Comparison of ENCODE assay signal across 31 cellular contexts in genomic region chr1:160465123-160465522, GRCh38. TPM values are rescaled to one million over a fixed set of nuclear protein-coding genes. Genes with fewer than 3 reads are reported as not detected.
DNase-seq lines count a peak whose midpoint lies in the region; ATAC-seq and TF ChIP-seq lines count a peak whose summit lies in the region.
"Had no signal": no experiment of that assay in that cellular context is flagged by ENCODE, and none has a peak within 500 bp of the region (broad histone marks: within the 10 kb centered on the region; RNA-seq: fewer than 3 reads in every experiment).

No MANE protein-coding gene starts in this region.

- no peaks in the 10 kb centered on the region for H4K20me1 ChIP-seq in DOHH2 (ENCODE audit: control insufficient read depth, insufficient read depth, low read depth, low read length)

- H3K36me3 Mint-ChIP-seq in activated CD4-positive, alpha-beta memory T cell treated with anti-CD3 and anti-CD28 coated beads for 36 hours, result peaks cover 5% of the 10 kb centered on the region
- peaks cover 12% of the 10 kb centered on the region for H3K36me3 Mint-ChIP-seq in activated CD4-positive, alpha-beta memory T cell treated with anti-CD3 and anti-CD28 coated beads, Interleukin-2, amount 10 ng/mL, durations not matched to agents 7 days and 5 days (ENCODE audit: low read depth)
- H3K36me3 Mint-ChIP-seq in naive B cell, result peaks cover 5 to 22% of the 10 kb centered on the region in 2 donors
- H3K36me3 Mint-ChIP-seq: CD8-positive, alpha-beta T cell; stimulated activated effector memory CD8-positive, alpha-beta T cell treated with anti-CD3 and anti-CD28 coated beads, Interleukin-12 subunit alpha, Interleukin-12 subunit beta, amount 100 ng/mL, for 72 hours had no signal

- H3K27me3 ChIP-seq in DOHH2 (ENCODE audit: control insufficient read depth, low read length) (no peaks in the 10 kb centered on the region), stomach (no peaks in the 10 kb centered on the region)
- H3K27me3 ChIP-seq: pancreas, testis had no signal

- TF ChIP-seq CTCF in DOHH2 (IDR thresholded peaks at IDR 0.05; ENCODE audit: low read depth, low read length, poor library complexity, severe bottlenecking) (no peak), stomach (IDR thresholded peaks at IDR 0.05) (no peak)

- H3K9me3 Mint-ChIP-seq in activated CD4-positive, alpha-beta memory T cell treated with anti-CD3 and anti-CD28 coated beads for 36 hours, result peaks cover 2% of the 10 kb centered on the region
- H3K9me3 Mint-ChIP-seq in activated CD4-positive, alpha-beta memory T cell treated with anti-CD3 and anti-CD28 coated beads, Interleukin-2, amount 10 ng/mL, durations not matched to agents 7 days and 5 days, result no peaks in the 10 kb centered on the region
- H3K9me3 Mint-ChIP-seq in naive B cell, result peaks cover 10 to 15% (median 12%) of the 10 kb centered on the region in 7 donors
- H3K9me3 Mint-ChIP-seq: central memory CD8-positive, alpha-beta T cell; neural crest cell; stimulated activated effector memory CD8-positive, alpha-beta T cell treated with anti-CD3 and anti-CD28 coated beads, Interleukin-12 subunit alpha, Interleukin-12 subunit beta, amount 100 ng/mL, for 72 hours had no signal

- no peaks in the 10 kb centered on the region for H3K27me3 Mint-ChIP-seq in activated CD4-positive, alpha-beta memory T cell treated with anti-CD3 and anti-CD28 coated beads for 36 hours
- no peaks in the 10 kb centered on the region for H3K27me3 Mint-ChIP-seq in activated CD4-positive, alpha-beta memory T cell treated with anti-CD3 and anti-CD28 coated beads, Interleukin-2, amount 10 ng/mL, durations not matched to agents 7 days and 5 days
- no peaks in the 10 kb centered on the region for H3K27me3 Mint-ChIP-seq in naive B cell
- H3K27me3 Mint-ChIP-seq: central memory CD8-positive, alpha-beta T cell; T-helper 17 cell had no signal

- no peaks in the 10 kb centered on the region for H3K79me2 ChIP-seq in DOHH2 (ENCODE audit: control insufficient read depth, low read length)

- H3K4me2 ChIP-seq in DOHH2 (ENCODE audit: low read length), result peak overlapping the region; percentile 64
- H3K4me2 ChIP-seq: A549, PC-9, SK-N-SH had no signal

- peaks cover 73% of the 10 kb centered on the region for H3K4me1 Mint-ChIP-seq in activated CD4-positive, alpha-beta memory T cell treated with anti-CD3 and anti-CD28 coated beads for 36 hours (ENCODE audit: low read depth)
- peaks cover 52% of the 10 kb centered on the region for H3K4me1 Mint-ChIP-seq in activated CD4-positive, alpha-beta memory T cell treated with anti-CD3 and anti-CD28 coated beads, Interleukin-2, amount 10 ng/mL, durations not matched to agents 7 days and 5 days
- peaks cover 55 to 75% (median 60%) of the 10 kb centered on the region in 3 donors for H3K4me1 Mint-ChIP-seq in naive B cell

- peaks cover 32% of the 10 kb centered on the region for H3F3A ChIP-seq in DOHH2 (ENCODE audit: control insufficient read depth, insufficient read depth)

- peak overlapping the region; percentile 79 for H3K27ac ChIP-seq in DOHH2 (ENCODE audit: low read depth, low read length)
- H3K27ac ChIP-seq in stomach, result no peak overlapping the region
- H3K27ac ChIP-seq: A549, pancreas, PC-9, testis had no signal

- TF ChIP-seq EP300 in stomach (IDR thresholded peaks at IDR 0.05), result no peak

- intact Hi-C loops in activated CD4-positive, alpha-beta memory T cell treated with anti-CD3 and anti-CD28 coated beads for 36 hours (cut with micrococcal nuclease), result no loop called here
- intact Hi-C loops in stomach (cut with DNase I; ENCODE audit: low total_unique reads), result no loop called here

- H3K36me3 ChIP-seq in DOHH2 (ENCODE audit: control insufficient read depth, low read length) (no peaks in the 10 kb centered on the region; the same call in 1 of the 2 replicates), stomach (no peaks in the 10 kb centered on the region)
- H3K36me3 ChIP-seq: HAP-1, pancreas had no signal

- ATAC-seq in naive B cell (ENCODE audit: low read depth in 2 of 2), result peak; percentile 42 to 70
- ATAC-seq: A549; activated CD4-positive, CD25-positive, alpha-beta regulatory T cell treated with anti-CD3 and anti-CD28 coated beads, Interleukin-2, amount 50 U/mL, for 24 hours; CD8-positive, alpha-beta T cell; esophagus mucosa; K562; left lobe of liver; pancreas; stimulated activated effector memory CD8-positive, alpha-beta T cell treated with anti-CD3 and anti-CD28 coated beads, Interleukin-12 subunit alpha, Interleukin-12 subunit beta, amount 100 ng/mL, for 72 hours; T-helper 17 cell had no signal

- 93 to 96% (median 94%) methylated on average over 6 of the region's 6 CpGs for WGBS in stomach, 5 donors

- DNase-seq in activated CD4-positive, alpha-beta memory T cell treated with anti-CD3 and anti-CD28 coated beads for 36 hours, result no peak
- DNase-seq in activated CD4-positive, alpha-beta memory T cell treated with anti-CD3 and anti-CD28 coated beads, Interleukin-2, amount 10 ng/mL, durations not matched to agents 7 days and 5 days, result no peak
- DNase-seq in NCI-H526 treated with DMSO at 0.1 percent for 48 hours (lab: John Stamatoyannopoulos, UW), result peak; percentile 71
- no peak for DNase-seq in naive B cell
- no peak for DNase-seq in cortex of kidney (lab: John Stamatoyannopoulos, UW)
- no peak for DNase-seq in NCI-H1436 treated with DMSO at 0.1 percent for 48 hours (lab: John Stamatoyannopoulos, UW)
- DNase-seq in stomach, result no peak
- DNase-seq: activated T-cell treated with anti-CD3 and anti-CD28 coated beads, Interleukin-2, amount 50 U/mL, for 48 hours; CD8-positive, alpha-beta T cell; dermis blood vessel endothelial cell; NCI-H1092 treated with DMSO at 0.1 percent for 48 hours; NCI-H187 treated with DMSO at 0.1 percent for 48 hours; NCI-H510A treated with DMSO at 0.1 percent for 48 hours; pancreas; PC-9; SK-N-SH; T-helper 17 cell; testis had no signal

- peak overlapping the region; percentile 26 for H3K27ac Mint-ChIP-seq in activated CD4-positive, alpha-beta memory T cell treated with anti-CD3 and anti-CD28 coated beads for 36 hours
- no peak overlapping the region for H3K27ac Mint-ChIP-seq in activated CD4-positive, alpha-beta memory T cell treated with anti-CD3 and anti-CD28 coated beads, Interleukin-2, amount 10 ng/mL, durations not matched to agents 7 days and 5 days
- peak overlapping the region; percentile 36 to 88 (median 64) for H3K27ac Mint-ChIP-seq in naive B cell
- H3K27ac Mint-ChIP-seq: CD8-positive, alpha-beta T cell; stimulated activated effector memory CD8-positive, alpha-beta T cell treated with anti-CD3 and anti-CD28 coated beads, Interleukin-12 subunit alpha, Interleukin-12 subunit beta, amount 100 ng/mL, for 72 hours; T-helper 17 cell had no signal

- no peak overlapping the region for H3K4me3 Mint-ChIP-seq in activated CD4-positive, alpha-beta memory T cell treated with anti-CD3 and anti-CD28 coated beads for 36 hours
- no peak overlapping the region for H3K4me3 Mint-ChIP-seq in activated CD4-positive, alpha-beta memory T cell treated with anti-CD3 and anti-CD28 coated beads, Interleukin-2, amount 10 ng/mL, durations not matched to agents 7 days and 5 days
- H3K4me3 Mint-ChIP-seq in naive B cell, result peak overlapping the region in 6 of 8 donors; percentile 6 to 71 (median 60)
- H3K4me3 Mint-ChIP-seq: CD8-positive, alpha-beta T cell; central memory CD8-positive, alpha-beta T cell; neural crest cell; stimulated activated effector memory CD8-positive, alpha-beta T cell treated with anti-CD3 and anti-CD28 coated beads, Interleukin-12 subunit alpha, Interleukin-12 subunit beta, amount 100 ng/mL, for 72 hours; T-helper 17 cell had no signal

- H3K9me2 ChIP-seq in DOHH2 (replicated peaks; ENCODE audit: control insufficient read depth, low read length), result no peaks in the 10 kb centered on the region
- H3K9me2 ChIP-seq: SK-N-SH had no signal

- H3K9me3 ChIP-seq in DOHH2 (ENCODE audit: control insufficient read depth, insufficient read depth, low read length) (no peaks in the 10 kb centered on the region), stomach (no peaks in the 10 kb centered on the region)
- H3K9me3 ChIP-seq: A549, HAP-1, pancreas, SK-N-SH, testis had no signal

- H3K4me1 ChIP-seq in DOHH2 (ENCODE audit: control insufficient read depth, low read length) (peaks cover 87% of the 10 kb centered on the region), stomach (no peaks in the 10 kb centered on the region)
- H3K4me1 ChIP-seq: A549, HAP-1, pancreas, testis had no signal

- POLR2A ChIA-PET in activated CD4-positive, alpha-beta memory T cell treated with anti-CD3 and anti-CD28 coated beads for 36 hours (lab: Charles Lee), result interaction anchor here (0.7 kb wide), 1 partner anchor 36 kb away, joined by 3 read pairs; no protein-coding TSS in a partner anchor
- POLR2A ChIA-PET in activated CD4-positive, alpha-beta memory T cell treated with anti-CD3 and anti-CD28 coated beads, Interleukin-2, amount 10 ng/mL, durations not matched to agents 7 days and 5 days (lab: Charles Lee), result interaction anchor here (1.0 to 1.5 kb wide), 2 partner anchors 10 to 18 kb away, joined by 3 to 5 read pairs; no protein-coding TSS in a partner anchor

- TF ChIP-seq POLR2A in stomach (IDR thresholded peaks at IDR 0.05), result no peak

- H3K4me3 ChIP-seq in DOHH2 (ENCODE audit: low read length) (peak overlapping the region; percentile 53), stomach (no peak overlapping the region)
- H3K4me3 ChIP-seq: A549, HAP-1, K562, pancreas, PC-9, testis had no signal

- CTCF ChIA-PET in activated CD4-positive, alpha-beta memory T cell treated with anti-CD3 and anti-CD28 coated beads for 36 hours (lab: Charles Lee), result no interaction called here
- CTCF ChIA-PET in activated CD4-positive, alpha-beta memory T cell treated with anti-CD3 and anti-CD28 coated beads, Interleukin-2, amount 10 ng/mL, durations not matched to agents 7 days and 5 days (lab: Charles Lee), result interaction anchor here (1.2 to 1.7 kb wide), 2 partner anchors 11 to 13 kb away, joined by 3 to 5 read pairs; no protein-coding TSS in a partner anchor

RNA-seq across cellular contexts. Expression of gene SLAMF6, which starts 57.9 kb away (rescaled TPM):
- 10 to 100 TPM; 38.3 to 40.9 TPM for total RNA-seq in activated CD4-positive, alpha-beta memory T cell treated with anti-CD3 and anti-CD28 coated beads for 36 hours
- total RNA-seq in activated CD4-positive, alpha-beta memory T cell treated with anti-CD3 and anti-CD28 coated beads, Interleukin-2, amount 10 ng/mL, durations not matched to agents 7 days and 5 days, result 10 to 100 TPM; 32.0 to 33.8 TPM
- polyA plus RNA-seq in naive B cell (ENCODE audit: low read depth in 6 of 6) (100 to 1,000 TPM; 164 to 256 (median 194) TPM), stomach (1 to 10 TPM in 2 of 3 donors, under 1 TPM in 1; 0.19 to 1.1 (median 1.1) TPM)
- 10 to 100 TPM in 2 of 5 donors, 1 to 10 TPM in 1, under 1 TPM in 1, not detected in 1; 0.37 to 18.1 (median 8.1) TPM for total RNA-seq in stomach
- total RNA-seq: dermis blood vessel endothelial cell, fibroblast of villous mesenchyme, M059J, neural crest cell, PC-9, renal cortical epithelial cell had no signal
- polyA plus RNA-seq: A549, SK-N-SH had no signal

Comparison
In these comparisons a context has a peak if more than half of its experiments do, and no peak if none do; other contexts are left out.
1. H3K4me3 Mint-ChIP-seq: peak in naive B cell (6 of 8); none in activated CD4-positive, alpha-beta memory T cell treated with anti-CD3 and anti-CD28 coated beads for 36 hours (single experiment) and activated CD4-positive, alpha-beta memory T cell treated with anti-CD3 and anti-CD28 coated beads, Interleukin-2, amount 10 ng/mL, durations not matched to agents 7 days and 5 days (single experiment).